In genomic region chr17:46590157-46591146, GRCh38 we compare ENCODE assay signal across 8 cellular contexts. TPM values are rescaled to one million over a fixed set of nuclear protein-coding genes. Genes with fewer than 3 reads are reported as not detected.
DNase-seq lines count a peak whose midpoint lies in the region; ATAC-seq, FAIRE-seq and TF ChIP-seq lines count a peak whose summit lies in the region.
"Not testable (repeated sequence)": the region's sequence is repeated elsewhere in the genome, so short reads cannot be mapped to it uniquely, and the experiment has no call there.

Gene NSF, plus strand, starts transcription at chr17:46590669. Its CDS starts 107 bp downstream, at chr17:46590776.

- H3K9me3 ChIP-seq in RWPE2 (ENCODE audit: severe bottlenecking); K562 (replicated peaks; ENCODE audit: control insufficient read depth, insufficient read depth, low read depth, low read length); heart left ventricle; neural cell (ENCODE audit: low read length); transverse colon: not testable (repeated sequence)

- WGBS in K562 (ENCODE audit: insufficient coverage, low coverage, missing lambda C conversion rate): no CpG with 5 or more reads among the region's 95 CpGs
- no CpG with 5 or more reads among the region's 95 CpGs for WGBS in heart left ventricle, 4 donors
- WGBS in transverse colon (ENCODE audit: low coverage in 1 of 2), 2 donors: no CpG with 5 or more reads among the region's 95 CpGs

- not testable (repeated sequence) for H3K4me1 ChIP-seq in RWPE2 (ENCODE audit: insufficient read depth, poor library complexity, severe bottlenecking); K562 (replicated peaks in 1 of 2; ENCODE audit: control insufficient read depth in 2 of 2, insufficient read depth in 2 of 2, low read length in 2 of 2); heart left ventricle; transverse colon

- BruUV-seq in K562 (replicated peaks; lab: Mats Ljungman, UMichigan): not testable (repeated sequence)

- not testable (repeated sequence) for H3K27me3 ChIP-seq in RWPE2 (ENCODE audit: insufficient read depth, poor library complexity, severe bottlenecking); K562 (ENCODE audit: control insufficient read depth in 2 of 2, insufficient read depth in 2 of 2, low read length in 2 of 2); heart left ventricle; neural cell (ENCODE audit: insufficient read depth, low read depth, low read length); transverse colon

- not testable (repeated sequence) for H3K4me3 ChIP-seq in RWPE2 (ENCODE audit: severe bottlenecking); K562; heart left ventricle; neural cell (ENCODE audit: low read length); transverse colon

- not testable (repeated sequence) for H3K9me2 ChIP-seq in neural cell (ENCODE audit: insufficient read depth, low read length)

- not testable (repeated sequence) for H3K4me2 ChIP-seq in K562 (ENCODE audit: insufficient read depth, low read length); neural cell (ENCODE audit: low read length)

- DNase-seq in GM18507 (ENCODE audit: extremely low spot score, insufficient read length, low read depth); RWPE2 (ENCODE audit: low spot score); K562 (ENCODE audit: extremely low read depth in 1 of 4, low spot score in 3 of 4); heart left ventricle; transverse colon: not testable (repeated sequence)

- POLR2A ChIA-PET in K562 (lab: Yijun Ruan, JAX): not testable (repeated sequence)

- FAIRE-seq in GM18507 (lab: Jason Lieb, UNC): peak; percentile 62
- FAIRE-seq in K562 (lab: Jason Lieb, UNC): not testable (repeated sequence)

- H3K9me1 ChIP-seq in K562 (ENCODE audit: control insufficient read depth, insufficient read depth, low read length): not testable (repeated sequence)

- peak; percentile 48 for ATAC-seq in GM21717 (IDR thresholded peaks at IDR 0.05; ENCODE audit: unreplicated experiment)
- ATAC-seq in HG03097 (IDR thresholded peaks at IDR 0.05; ENCODE audit: low FRiP score, unreplicated experiment): peak; percentile 76
- ATAC-seq in RWPE2 (ENCODE audit: low read depth): peak; percentile 82
- peak; percentile 85 for ATAC-seq in K562
- ATAC-seq in heart left ventricle: peak; percentile 87 to 98 (median 96)

- H3K27ac ChIP-seq in RWPE2 (ENCODE audit: poor library complexity, severe bottlenecking); K562 (ENCODE audit: extremely low read depth, low read depth, low read length); heart left ventricle; neural cell (ENCODE audit: low read length); transverse colon: not testable (repeated sequence)

- not testable (repeated sequence) for H3K36me3 ChIP-seq in RWPE2 (ENCODE audit: low read depth); K562 (ENCODE audit: control insufficient read depth, insufficient read depth, low read length); heart left ventricle; neural cell (ENCODE audit: insufficient read depth, low read length); transverse colon

- not testable (repeated sequence) for H3K9ac ChIP-seq in K562 (ENCODE audit: insufficient read depth in 1 of 2, low read depth in 2 of 2, low read length in 2 of 2); neural cell (ENCODE audit: low read length)

- TF ChIP-seq CTCF in RWPE2 (IDR thresholded peaks at IDR 0.05; ENCODE audit: poor library complexity, severe bottlenecking); K562 (IDR thresholded peaks at IDR 0.05 in 2 of 3, conservative IDR thresholded peaks at IDR 0.05 in 1 of 3; ENCODE audit: insufficient read depth in 2 of 3, low read depth in 1 of 3, low read length in 3 of 3); heart left ventricle (IDR thresholded peaks at IDR 0.05); neural cell (IDR thresholded peaks at IDR 0.05; ENCODE audit: poor library complexity, severe bottlenecking); transverse colon (IDR thresholded peaks at IDR 0.05): not testable (repeated sequence)

- not testable (repeated sequence) for TF ChIP-seq RAD21 in K562 (CRISPR knock-in tag; conservative IDR thresholded peaks at IDR 0.05 in 1 of 2, IDR thresholded peaks at IDR 0.05 in 1 of 2); neural cell (conservative IDR thresholded peaks at IDR 0.05)

- H4K20me1 ChIP-seq in K562 (replicated peaks; ENCODE audit: control insufficient read depth, insufficient read depth, low read length); neural cell (ENCODE audit: insufficient read depth): not testable (repeated sequence)

- in situ Hi-C loops in K562 (cut with MboI); transverse colon (cut with MboI; ENCODE audit: low pct_ligation_motif_present in 1 of 4, low pct_unique_long_range_greater_than_20kb in 1 of 4, low sequenced_read_pairs in 3 of 4): not testable (repeated sequence)

- H3K79me2 ChIP-seq in K562 (ENCODE audit: control insufficient read depth, insufficient read depth, low read length); neural cell (replicated peaks; ENCODE audit: insufficient read depth, low read length): not testable (repeated sequence)

- CTCF ChIA-PET in K562 (lab: Yijun Ruan, JAX; ENCODE audit: low intra/inter-chr PET ratio): not testable (repeated sequence)

- TF ChIP-seq POLR2A in K562 (conservative IDR thresholded peaks at IDR 0.05); heart left ventricle (IDR thresholded peaks at IDR 0.05); transverse colon (IDR thresholded peaks at IDR 0.05): not testable (repeated sequence)

- H3F3A ChIP-seq in neural cell (ENCODE audit: insufficient read depth, low read length, poor library complexity, severe bottlenecking): not testable (repeated sequence)

- intact Hi-C loops in K562 (cut with micrococcal nuclease); heart left ventricle (cut with DNase I); transverse colon (cut with DNase I; ENCODE audit: low total_unique reads): not testable (repeated sequence)

- not testable (repeated sequence) for H2AFZ ChIP-seq in K562 (ENCODE audit: low read depth, low read length); neural cell (ENCODE audit: low read depth, low read length)

- TF ChIP-seq EP300 in K562 (IDR thresholded peaks at IDR 0.05; ENCODE audit: low read length); neural cell (conservative IDR thresholded peaks at IDR 0.05; ENCODE audit: poor library complexity, severe bottlenecking); transverse colon (IDR thresholded peaks at IDR 0.05; ENCODE audit: low read depth): not testable (repeated sequence)

RNA-seq across cellular contexts. Expression of gene NSF, which starts in this region (rescaled TPM):
- 29.7 and 48.1 TPM in 2 replicates for total RNA-seq in K562 (2011; cell fraction: chromatin; rRNA removed; ENCODE audit: low replicate concordance)
- total RNA-seq in K562 (2011; cell fraction: nucleolus; rRNA removed): 22.9 and 25.7 TPM in 2 replicates
- 19.8 and 28.9 TPM in 2 replicates for total RNA-seq in K562 (2011; cell fraction: nucleoplasm; rRNA removed)
- 16.7 and 23.1 TPM in 2 replicates for total RNA-seq in K562 (2014; rRNA removed)
- total RNA-seq in K562 (2014; rRNA removed; fragmentation: Illumina TruSeq; extraction: Trizol): 36.7 and 39.0 TPM in 2 replicates
- total RNA-seq in K562 (2015; rRNA removed; fragmentation: Illumina TruSeq; extraction: Trizol): 33.0 and 37.1 TPM in 2 replicates
- total RNA-seq in K562 (2021): 34.1 and 34.9 TPM in 2 replicates
- 33.6 and 39.8 TPM in 2 replicates for polyA plus RNA-seq in K562 (2011; rRNA removed)
- 12.1 and 18.6 TPM in 2 replicates for polyA plus RNA-seq in K562 (2011; cell fraction: cytosol; rRNA removed)
- 16.5 and 23.1 TPM in 2 replicates for polyA plus RNA-seq in K562 (2011; cell fraction: nucleus; rRNA removed)
- polyA plus RNA-seq in K562 (2012): 28.9 and 44.4 TPM in 2 replicates
- polyA plus RNA-seq in K562 (2014; fragmentation: Illumina TruSeq; extraction: Trizol): 32.5 and 36.9 TPM in 2 replicates
- polyA plus RNA-seq in K562 (2014; fragmentation: Nextera tagmentation; extraction: Ambion mirVana): 10 to 100 TPM; 17.0 to 37.3 TPM
- 17.4 and 20.5 TPM in 2 replicates for polyA plus RNA-seq in K562 (2014; rRNA removed)
- 69.4 and 70.6 TPM in 2 replicates for polyA minus RNA-seq in K562 (2011; rRNA and poly(A)+ RNA removed)
- 15.7 and 18.7 TPM in 2 replicates for polyA minus RNA-seq in K562 (2011; cell fraction: cytosol; rRNA and poly(A)+ RNA removed)
- 20.7 and 42.1 TPM in 2 replicates for polyA minus RNA-seq in K562 (2011; cell fraction: nucleus; rRNA and poly(A)+ RNA removed)
- total RNA-seq in heart left ventricle: 10 to 100 TPM; 11.4 to 33.9 (median 21.0) TPM
- polyA plus RNA-seq in heart left ventricle: 10 to 100 TPM in 1 of 2 donors, 1 to 10 TPM in 1; 5.4 to 23.8 TPM
- polyA plus RNA-seq in neural cell: 92.5 and 98.6 TPM in 2 replicates
- 167 and 171 TPM in 2 replicates for polyA minus RNA-seq in neural cell
- total RNA-seq in transverse colon: 10 to 100 TPM; 18.1 to 51.3 (median 47.0) TPM
